Comparison of ENCODE assay signal across 10 cellular contexts in the genomic region with DNA sequence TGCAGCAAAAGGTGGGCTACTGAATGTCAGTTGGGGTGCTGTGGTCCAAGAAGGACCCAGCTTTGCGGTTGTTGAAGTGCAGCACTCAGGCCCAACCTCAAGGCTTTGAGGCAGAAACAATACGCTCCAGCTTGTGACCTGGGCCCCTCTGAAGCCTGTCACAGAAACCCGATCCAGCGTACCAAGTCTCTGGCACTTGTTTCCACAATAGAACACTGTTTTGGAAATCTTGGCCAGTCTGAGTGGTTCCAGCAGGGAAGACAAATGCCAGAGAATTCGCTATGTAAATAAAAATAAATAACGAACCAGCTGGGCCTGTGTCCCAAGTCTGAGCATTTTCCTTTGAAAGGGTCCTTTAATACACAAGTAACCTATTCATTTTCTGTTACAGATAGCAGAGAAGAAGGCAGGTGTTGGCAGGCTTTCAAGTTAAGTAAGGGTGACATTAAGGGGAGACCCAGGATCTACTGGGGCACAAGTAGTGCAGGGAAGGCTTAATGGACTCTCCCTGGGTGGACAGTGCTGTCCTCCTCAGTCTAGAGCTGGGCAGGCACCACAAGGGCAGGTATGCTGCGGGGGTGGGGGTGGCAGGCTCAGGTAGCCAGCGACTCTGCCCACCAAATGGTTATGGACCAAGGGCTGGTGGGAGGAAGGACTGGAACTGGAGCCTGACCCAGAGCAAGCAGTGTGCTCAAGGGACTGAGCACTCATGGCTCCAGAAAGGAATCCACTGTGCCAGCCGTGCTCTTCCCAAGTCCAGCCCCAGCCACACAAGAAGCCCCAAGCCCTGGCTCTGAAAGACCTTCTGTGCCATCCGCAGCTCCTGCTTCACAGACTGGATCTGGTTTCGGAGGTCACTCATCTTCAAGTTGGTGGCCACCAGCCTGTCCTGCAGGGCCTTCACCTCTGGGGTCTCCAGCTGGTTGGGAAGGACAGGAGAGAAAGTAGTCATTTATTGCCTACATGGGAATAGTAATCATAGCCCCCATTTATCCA. TPM values are rescaled to one million over a fixed set of nuclear protein-coding genes. Genes with fewer than 3 reads are reported as not detected.
DNase-seq lines count a peak whose midpoint lies in the region; ATAC-seq and TF ChIP-seq lines count a peak whose summit lies in the region.
"Had no signal": no experiment of that assay in that cellular context is flagged by ENCODE, and none has a peak within 500 bp of the region (broad histone marks: within the 10 kb centered on the region; RNA-seq: fewer than 3 reads in every experiment).

No MANE protein-coding gene starts in this region.

- no peak overlapping the region for H2BK5ac ChIP-seq in mesenchymal stem cell (ENCODE audit: low read depth, low read length, poor library complexity, severe bottlenecking)

- TF ChIP-seq CTCF in vagina (IDR thresholded peaks at IDR 0.05), result no peak

- H3K4ac ChIP-seq in mesenchymal stem cell (ENCODE audit: low read depth in 1 of 2, low read length in 2 of 2), result no peak overlapping the region

- H3K27me3 Mint-ChIP-seq in activated naive CD4-positive, alpha-beta T cell treated with anti-CD3 and anti-CD28 coated beads, Interleukin-2, amount 50 U/mL, for 24 hours, result no peaks in the 10 kb centered on the region
- H3K27me3 Mint-ChIP-seq in stimulated activated memory B cell treated with anti-CD40 and anti-IgM and Interleukin-4, amounts not matched to agents 10 μg/mL and 1 μg/mL and 100 μg/mL, for 72 hours, result no peaks in the 10 kb centered on the region
- H3K27me3 Mint-ChIP-seq: naive thymus-derived CD8-positive, alpha-beta T cell had no signal

- peaks cover 36% of the 10 kb centered on the region for H3K4me1 Mint-ChIP-seq in activated naive CD4-positive, alpha-beta T cell treated with anti-CD3 and anti-CD28 coated beads, Interleukin-2, amount 50 U/mL, for 24 hours
- no peaks in the 10 kb centered on the region for H3K4me1 Mint-ChIP-seq in stimulated activated memory B cell treated with anti-CD40 and anti-IgM and Interleukin-4, amounts not matched to agents 10 μg/mL and 1 μg/mL and 100 μg/mL, for 72 hours

- H2AFZ ChIP-seq in mesenchymal stem cell (ENCODE audit: low read depth, low read length), result no peak overlapping the region

- H3K4me3 ChIP-seq in mesenchymal stem cell (ENCODE audit: insufficient read depth in 1 of 2, low read depth in 1 of 2, low read length in 2 of 2) (no peak overlapping the region), vagina (no peak overlapping the region)

- no peak overlapping the region for H3K23ac ChIP-seq in mesenchymal stem cell (ENCODE audit: low read length in 2 of 2)

- intact Hi-C loops in vagina (cut with DNase I), result no loop called here

- no peak for DNase-seq in activated naive CD4-positive, alpha-beta T cell (lab: John Stamatoyannopoulos, UW)
- DNase-seq in cerebellum (ENCODE audit: low spot score), result peak; percentile 48
- peak; percentile 23 for DNase-seq in mesenchymal stem cell
- peak; percentile 72 to 86 for DNase-seq in vagina (ENCODE audit: extremely low spot score in 2 of 2)
- DNase-seq in T-helper 1 cell, result no peak
- no peak for DNase-seq in cortex of kidney (lab: John Stamatoyannopoulos, UW)

- H2BK15ac ChIP-seq in mesenchymal stem cell (ENCODE audit: low read depth, poor library complexity, severe bottlenecking), result no peak overlapping the region

- no peak overlapping the region for H2AK5ac ChIP-seq in mesenchymal stem cell (ENCODE audit: low read length, severe bottlenecking)

- no peak overlapping the region for H3K18ac ChIP-seq in mesenchymal stem cell (ENCODE audit: low read depth in 1 of 2, low read length in 2 of 2)

- H3K4me3 Mint-ChIP-seq in activated naive CD4-positive, alpha-beta T cell treated with anti-CD3 and anti-CD28 coated beads, Interleukin-2, amount 50 U/mL, for 24 hours, result peak overlapping the region; percentile 15
- no peak overlapping the region for H3K4me3 Mint-ChIP-seq in stimulated activated memory B cell treated with anti-CD40 and anti-IgM and Interleukin-4, amounts not matched to agents 10 μg/mL and 1 μg/mL and 100 μg/mL, for 72 hours
- H3K4me3 Mint-ChIP-seq: naive thymus-derived CD8-positive, alpha-beta T cell had no signal

- no peak overlapping the region for H3K4me2 ChIP-seq in mesenchymal stem cell (ENCODE audit: low read length, poor library complexity, severe bottlenecking)

- H3K36me3 ChIP-seq in mesenchymal stem cell (ENCODE audit: control insufficient read depth in 1 of 2, insufficient read depth in 2 of 2, low read depth in 1 of 2, low read length in 2 of 2), result peaks cover 0 to under 1% of the 10 kb centered on the region in 2 experiments
- no peaks in the 10 kb centered on the region for H3K36me3 ChIP-seq in vagina

- peak overlapping the region; percentile 35 for H3K27ac Mint-ChIP-seq in activated naive CD4-positive, alpha-beta T cell treated with anti-CD3 and anti-CD28 coated beads, Interleukin-2, amount 50 U/mL, for 24 hours
- no peak overlapping the region for H3K27ac Mint-ChIP-seq in stimulated activated memory B cell treated with anti-CD40 and anti-IgM and Interleukin-4, amounts not matched to agents 10 μg/mL and 1 μg/mL and 100 μg/mL, for 72 hours

- no peak overlapping the region for H3K27ac ChIP-seq in mesenchymal stem cell (ENCODE audit: low read length, poor library complexity, severe bottlenecking)
- H3K27ac ChIP-seq in vagina, result peak overlapping the region; percentile 85

- H3K4me1 ChIP-seq in mesenchymal stem cell (ENCODE audit: control insufficient read depth, insufficient read depth, low read depth, low read length), result no peaks in the 10 kb centered on the region
- H3K4me1 ChIP-seq in vagina, result peaks cover 29% of the 10 kb centered on the region

- no peak overlapping the region for H2BK120ac ChIP-seq in mesenchymal stem cell (ENCODE audit: low read depth, low read length)

- no peak for TF ChIP-seq POLR2A in vagina (IDR thresholded peaks at IDR 0.05)

- no peak overlapping the region for H2BK12ac ChIP-seq in mesenchymal stem cell (ENCODE audit: low read length in 2 of 2)

- ATAC-seq in stimulated activated memory B cell treated with anti-CD40 and anti-IgM and Interleukin-4, amounts not matched to agents 10 μg/mL and 1 μg/mL and 100 μg/mL, for 72 hours, result no peak

- H3K14ac ChIP-seq in mesenchymal stem cell (ENCODE audit: low read length in 2 of 2), result no peak overlapping the region

- no peaks in the 10 kb centered on the region for H3K79me1 ChIP-seq in mesenchymal stem cell (replicated peaks; ENCODE audit: low read length, poor library complexity, severe bottlenecking)

- no peaks in the 10 kb centered on the region for H3K36me3 Mint-ChIP-seq in activated naive CD4-positive, alpha-beta T cell treated with anti-CD3 and anti-CD28 coated beads, Interleukin-2, amount 50 U/mL, for 24 hours
- H3K36me3 Mint-ChIP-seq in stimulated activated memory B cell treated with anti-CD40 and anti-IgM and Interleukin-4, amounts not matched to agents 10 μg/mL and 1 μg/mL and 100 μg/mL, for 72 hours, result no peaks in the 10 kb centered on the region
- H3K36me3 Mint-ChIP-seq: naive thymus-derived CD8-positive, alpha-beta T cell had no signal

- H3K9me3 Mint-ChIP-seq in activated naive CD4-positive, alpha-beta T cell treated with anti-CD3 and anti-CD28 coated beads, Interleukin-2, amount 50 U/mL, for 24 hours, result no peaks in the 10 kb centered on the region
- no peaks in the 10 kb centered on the region for H3K9me3 Mint-ChIP-seq in stimulated activated memory B cell treated with anti-CD40 and anti-IgM and Interleukin-4, amounts not matched to agents 10 μg/mL and 1 μg/mL and 100 μg/mL, for 72 hours
- H3K9me3 Mint-ChIP-seq: naive thymus-derived CD8-positive, alpha-beta T cell had no signal

- peaks cover 0 to 7% of the 10 kb centered on the region in 2 experiments for H3K27me3 ChIP-seq in mesenchymal stem cell (ENCODE audit: control insufficient read depth in 1 of 2, insufficient read depth in 1 of 2, low read length in 2 of 2)
- H3K27me3 ChIP-seq in vagina, result no peaks in the 10 kb centered on the region

- H3K9me3 ChIP-seq in mesenchymal stem cell (ENCODE audit: control insufficient read depth, low read length), result no peaks in the 10 kb centered on the region
- H3K9me3 ChIP-seq in vagina, result no peaks in the 10 kb centered on the region

- no peak overlapping the region for H4K91ac ChIP-seq in mesenchymal stem cell (ENCODE audit: low read length)

- 84% methylated on average over 10 of the region's 11 CpGs for WGBS in mesenchymal stem cell

- no peak overlapping the region for H4K8ac ChIP-seq in mesenchymal stem cell (ENCODE audit: low read length)

- no peak overlapping the region for H3K9ac ChIP-seq in mesenchymal stem cell (ENCODE audit: low read length)

RNA-seq across cellular contexts. Expression of a gene that starts 26.3 kb away (rescaled TPM):
- total RNA-seq in cerebellum (1.4 TPM), vagina (1.2 TPM)
- polyA plus RNA-seq in mesenchymal stem cell (2013, experiment 1 of 2), result 0.73 TPM
- polyA plus RNA-seq in mesenchymal stem cell (2013, experiment 2 of 2), result 0.51 TPM
- polyA plus RNA-seq: naive thymus-derived CD8-positive, alpha-beta T cell had no signal

RNA-seq across cellular contexts. Expression of a gene that starts 44.2 kb away (rescaled TPM):
- total RNA-seq in cerebellum, result not detected
- not detected for polyA plus RNA-seq in mesenchymal stem cell (2013, experiment 1 of 2)
- not detected for polyA plus RNA-seq in mesenchymal stem cell (2013, experiment 2 of 2)
- not detected for total RNA-seq in vagina
- total RNA-seq: naive thymus-derived CD8-positive, alpha-beta T cell; RPMI7951 had no signal
- polyA plus RNA-seq: naive thymus-derived CD8-positive, alpha-beta T cell had no signal

RNA-seq across cellular contexts. Expression of a gene that starts 57.5 kb away (rescaled TPM):
- total RNA-seq in cerebellum (75.1 TPM), vagina (173 TPM)
- polyA plus RNA-seq in mesenchymal stem cell (2013, experiment 1 of 2), result 127 TPM
- 138 TPM for polyA plus RNA-seq in mesenchymal stem cell (2013, experiment 2 of 2)

Comparison
In these comparisons a context has a peak if more than half of its experiments do, and no peak if none do; other contexts are left out.
1. DNase-seq: peak in cerebellum (single experiment), mesenchymal stem cell (single experiment) and vagina (2 of 2); none in activated naive CD4-positive, alpha-beta T cell (0 of 4), T-helper 1 cell (0 of 5) and cortex of kidney (single experiment).